Comparison of ENCODE assay signal across 7 cellular contexts in the genomic region with DNA sequence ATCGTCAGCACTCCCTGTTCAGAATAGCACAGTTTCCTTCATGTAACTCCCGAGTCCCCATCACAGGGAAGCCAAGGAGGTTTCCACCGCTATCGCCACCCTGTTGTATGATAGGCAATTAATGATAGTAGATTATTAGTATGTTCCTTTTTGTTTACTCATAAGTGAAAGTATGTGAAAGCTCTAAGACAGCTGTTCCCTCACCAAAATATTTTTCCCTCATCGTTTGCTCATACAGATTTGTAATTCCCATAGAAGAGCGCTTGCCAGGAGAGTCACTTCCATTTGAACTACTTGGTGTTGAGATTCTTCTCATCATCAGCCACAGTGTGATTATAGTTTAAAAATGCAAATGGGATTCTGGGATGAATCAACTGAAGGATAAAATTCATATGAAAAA.
"Had no signal": no experiment of that assay in that cellular context is flagged by ENCODE, and none has a peak within 500 bp of the region (broad histone marks: within the 10 kb centered on the region; RNA-seq: fewer than 3 reads in every experiment).

No MANE protein-coding gene starts in this region.

- DNase-seq: GM23248, GOT3, H7, HFFc6 had no signal

- H3K36me3 ChIP-seq: HAP-1 had no signal

- H3K27ac ChIP-seq: GM23248, HL-60 had no signal

- H3K9ac ChIP-seq: GM23248 had no signal

- FAIRE-seq: HepG2 had no signal

- H2AFZ ChIP-seq: GM23248 had no signal

- H3K4me3 ChIP-seq: GM23248, HAP-1 had no signal

- H3K9me3 ChIP-seq: HAP-1 had no signal
